Comparison of ENCODE assay signal across 28 cellular contexts in genomic region chr3:21638488-21638887, GRCh38.
"Had no signal": no experiment of that assay in that cellular context is flagged by ENCODE, and none has a peak within 500 bp of the region (broad histone marks: within the 10 kb centered on the region; RNA-seq: fewer than 3 reads in every experiment).

No MANE protein-coding gene starts in this region.

- H3K27ac Mint-ChIP-seq: naive thymus-derived CD8-positive, alpha-beta T cell; natural killer cell treated with Interleukin-12 subunit alpha and Interleukin-12 subunit beta and Interleukin-15 and Interleukin-18, amount 100 ng/mL, for 72 hours; nephron progenitor cell; neural progenitor cell; progenitor cell of endocrine pancreas; stimulated activated effector memory CD8-positive, alpha-beta T cell treated with anti-CD3 and anti-CD28 coated beads, Interleukin-12 subunit alpha, Interleukin-12 subunit beta, amount 100 ng/mL, for 72 hours; stimulated activated naive CD8-positive, alpha-beta T cell treated with anti-CD3 and anti-CD28 coated beads, Interleukin-15, amount 100 ng/mL, for 72 hours; type B pancreatic cell had no signal

- ATAC-seq: naive thymus-derived CD8-positive, alpha-beta T cell; natural killer cell treated with Interleukin-12 subunit alpha and Interleukin-12 subunit beta and Interleukin-15 and Interleukin-18, amount 100 ng/mL, for 72 hours; psoas muscle; right cardiac atrium; right lobe of liver; stimulated activated effector memory CD8-positive, alpha-beta T cell treated with anti-CD3 and anti-CD28 coated beads, Interleukin-12 subunit alpha, Interleukin-12 subunit beta, amount 100 ng/mL, for 72 hours; stimulated activated naive CD8-positive, alpha-beta T cell treated with anti-CD3 and anti-CD28 coated beads, Interleukin-15, amount 100 ng/mL, for 72 hours; stimulated activated naive CD8-positive, alpha-beta T cell treated with anti-CD3 and anti-CD28 coated beads, Interleukin-15, Interleukin-2, amounts not matched to agents 100 U/mL and 50 U/mL, for 24 hours; upper lobe of right lung had no signal

- FAIRE-seq: small intestine had no signal

- DNase-seq: naive thymus-derived CD8-positive, alpha-beta T cell; nephron progenitor cell; occipital lobe; ovary; posterior cingulate gyrus; psoas muscle; right cardiac atrium; right lobe of liver; sigmoid colon; small intestine; stimulated activated CD4-positive, alpha-beta T cell treated with anti-CD3 and anti-CD28 coated beads, Interleukin-15, amount 100 ng/mL, for 24 hours; stimulated activated CD4-positive, alpha-beta T cell treated with anti-CD3 and anti-CD28 coated beads, Interleukin-2, amount 100 ng/mL, for 24 hours; stimulated activated CD4-positive, alpha-beta T cell treated with anti-CD3 and anti-CD28 coated beads, Interleukin-2, amount 100 ng/mL, for 48 hours; stimulated activated CD4-positive, alpha-beta T cell treated with anti-CD3 and anti-CD28 coated beads, Interleukin-4, amount 100 ng/mL, for 24 hours; stimulated activated naive CD4-positive, alpha-beta T cell; stimulated activated naive CD8-positive, alpha-beta T cell treated with anti-CD3 and anti-CD28 coated beads, Interleukin-15, amount 100 ng/mL, for 72 hours; stimulated activated naive CD8-positive, alpha-beta T cell treated with anti-CD3 and anti-CD28 coated beads, Interleukin-15, Interleukin-2, amounts not matched to agents 100 U/mL and 50 U/mL, for 24 hours; substantia nigra; testis; tibial artery; transverse colon; upper lobe of right lung; uterus had no signal

- H3K4me1 Mint-ChIP-seq: naive thymus-derived CD8-positive, alpha-beta T cell; neural progenitor cell; stimulated activated effector memory CD8-positive, alpha-beta T cell treated with anti-CD3 and anti-CD28 coated beads, Interleukin-12 subunit alpha, Interleukin-12 subunit beta, amount 100 ng/mL, for 72 hours; stimulated activated naive CD8-positive, alpha-beta T cell treated with anti-CD3 and anti-CD28 coated beads, Interleukin-15, amount 100 ng/mL, for 72 hours had no signal

- H3K9me3 Mint-ChIP-seq: nephron progenitor cell, neural progenitor cell, type B pancreatic cell had no signal

- H3K36me3 Mint-ChIP-seq: naive thymus-derived CD8-positive, alpha-beta T cell; neural progenitor cell; stimulated activated effector memory CD8-positive, alpha-beta T cell treated with anti-CD3 and anti-CD28 coated beads, Interleukin-12 subunit alpha, Interleukin-12 subunit beta, amount 100 ng/mL, for 72 hours; type B pancreatic cell had no signal

- H3K4me3 Mint-ChIP-seq: naive thymus-derived CD8-positive, alpha-beta T cell; natural killer cell treated with Interleukin-12 subunit alpha and Interleukin-12 subunit beta and Interleukin-15 and Interleukin-18, amount 100 ng/mL, for 72 hours; nephron progenitor cell; neural progenitor cell; stimulated activated effector memory CD8-positive, alpha-beta T cell treated with anti-CD3 and anti-CD28 coated beads, Interleukin-12 subunit alpha, Interleukin-12 subunit beta, amount 100 ng/mL, for 72 hours; stimulated activated naive CD8-positive, alpha-beta T cell treated with anti-CD3 and anti-CD28 coated beads, Interleukin-15, amount 100 ng/mL, for 72 hours; type B pancreatic cell had no signal

- H3K27me3 Mint-ChIP-seq: naive thymus-derived CD8-positive, alpha-beta T cell; natural killer cell treated with Interleukin-12 subunit alpha and Interleukin-12 subunit beta and Interleukin-15 and Interleukin-18, amount 100 ng/mL, for 72 hours; progenitor cell of endocrine pancreas; stimulated activated naive CD8-positive, alpha-beta T cell treated with anti-CD3 and anti-CD28 coated beads, Interleukin-15, amount 100 ng/mL, for 72 hours; type B pancreatic cell had no signal
